ENCODE assay signal across 8 cellular contexts in the genomic region with DNA sequence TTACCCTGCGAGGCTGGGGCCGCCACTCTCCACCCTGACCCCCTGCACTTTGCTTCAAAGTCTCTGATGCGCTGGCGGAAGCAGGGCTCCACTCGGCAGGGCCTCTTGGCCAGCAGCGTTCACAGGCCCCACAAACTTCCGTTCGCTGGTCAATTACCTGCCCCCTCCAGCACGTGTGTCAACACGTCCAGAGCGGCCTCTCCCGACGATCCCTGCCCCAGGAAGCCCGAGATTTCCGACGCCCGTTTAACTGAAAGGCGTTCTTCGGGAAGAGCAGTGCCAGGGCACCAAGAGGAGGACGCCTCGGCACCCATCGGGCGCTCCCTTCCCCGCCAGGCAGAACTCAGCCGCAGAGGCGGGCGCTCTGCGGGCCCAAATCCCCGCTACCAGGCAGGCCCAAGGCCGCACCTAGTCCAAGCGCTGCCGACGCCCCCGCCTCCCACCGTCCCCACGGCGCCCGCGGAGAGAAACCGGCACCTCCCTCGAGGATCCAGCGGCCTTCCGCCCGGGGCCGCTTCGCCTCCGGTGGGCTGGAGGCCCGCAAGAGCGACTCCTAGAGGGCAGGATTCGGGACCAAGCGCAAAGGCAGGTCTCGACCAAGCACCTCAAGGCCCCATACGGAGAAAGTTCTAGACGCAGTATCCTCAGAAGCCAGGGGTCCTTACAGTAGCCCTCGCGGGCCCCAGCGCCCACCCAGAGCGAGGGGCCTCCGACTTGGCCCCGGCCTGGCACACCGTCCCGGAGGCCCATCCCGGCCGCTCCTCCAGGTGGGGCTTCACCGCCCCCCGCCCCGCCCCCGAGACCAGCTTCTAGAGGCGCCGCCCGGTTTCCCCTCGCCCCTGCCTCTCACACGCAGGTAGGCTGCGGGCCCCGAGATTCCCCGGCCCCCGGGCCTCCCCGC. TPM values are rescaled to one million over a fixed set of nuclear protein-coding genes. Genes with fewer than 3 reads are reported as not detected.
DNase-seq lines count a peak whose midpoint lies in the region; ATAC-seq and TF ChIP-seq lines count a peak whose summit lies in the region.

No MANE protein-coding gene starts in this region.

- DNase-seq in DMS153 treated with DMSO at 0.1 percent for 48 hours (lab: John Stamatoyannopoulos, UW; ENCODE audit: unreplicated experiment), result peak; percentile 23
- peak; percentile 17 for DNase-seq in HS-27A (ENCODE audit: low read depth)
- DNase-seq in SK-MEL-5 (ENCODE audit: low read depth, low spot score), result peak; percentile 47
- DNase-seq in astrocyte of the spinal cord (ENCODE audit: low read depth, low spot score), result peak; percentile 35
- peak; percentile 70 for DNase-seq in islet precursor cell
- DNase-seq in stimulated activated CD4-positive, alpha-beta T cell treated with anti-CD3 and anti-CD28 coated beads, Interleukin-4, amount 100 ng/mL, for 4 hours, result peak; percentile 36 to 63
- DNase-seq in Ammon's horn (ENCODE audit: low spot score), result no peak

- peak; percentile 50 for TF ChIP-seq CTCF in astrocyte of the spinal cord (IDR thresholded peaks at IDR 0.05; ENCODE audit: low read depth, low read length)

- ATAC-seq in GM21367 (IDR thresholded peaks at IDR 0.05; ENCODE audit: unreplicated experiment), result peak; percentile 16

- H3K4me3 ChIP-seq in astrocyte of the spinal cord (ENCODE audit: low read depth, low read length), result peak overlapping the region; percentile 62

- in situ Hi-C loops in SK-MEL-5 (cut with HindIII; ENCODE audit: low pct_unique_long_range_greater_than_20kb, low sequenced_read_pairs) (no loop called here), astrocyte of the spinal cord (cut with HindIII; ENCODE audit: low sequenced_read_pairs) (no loop called here)

RNA-seq across cellular contexts. Expression of a gene that starts 0.6 kb away (rescaled TPM):
- 363 and 424 TPM in 2 replicates for total RNA-seq in SK-MEL-5 (2014; rRNA removed; shearing (Covaris generic))
- polyA plus RNA-seq in SK-MEL-5 (2015; cell fraction: cytosol; rRNA removed), result 450 and 558 TPM in 2 replicates
- polyA plus RNA-seq in SK-MEL-5 (2015; cell fraction: nucleus; rRNA removed), result 74.9 and 94.8 TPM in 2 replicates

RNA-seq across cellular contexts. Expression of a gene that starts 1.1 kb away (rescaled TPM):
- total RNA-seq in SK-MEL-5 (2014; rRNA removed; shearing (Covaris generic)), result 39.1 and 43.5 TPM in 2 replicates
- 73.8 and 97.7 TPM in 2 replicates for polyA plus RNA-seq in SK-MEL-5 (2015; cell fraction: cytosol; rRNA removed)
- 58.5 and 78.2 TPM in 2 replicates for polyA plus RNA-seq in SK-MEL-5 (2015; cell fraction: nucleus; rRNA removed)

RNA-seq across cellular contexts. Expression of a gene that starts 35.9 kb away (rescaled TPM):
- total RNA-seq in SK-MEL-5 (2014; rRNA removed; shearing (Covaris generic)), result 44.7 and 48.1 TPM in 2 replicates
- polyA plus RNA-seq in SK-MEL-5 (2015; cell fraction: cytosol; rRNA removed), result 114 and 126 TPM in 2 replicates
- 179 and 194 TPM in 2 replicates for polyA plus RNA-seq in SK-MEL-5 (2015; cell fraction: nucleus; rRNA removed)

RNA-seq across cellular contexts. Expression of a gene that starts 40.4 kb away (rescaled TPM):
- total RNA-seq in SK-MEL-5 (2014; rRNA removed; shearing (Covaris generic)), result 2.7 and 4.8 TPM in 2 replicates
- 12.9 and 14.1 TPM in 2 replicates for polyA plus RNA-seq in SK-MEL-5 (2015; cell fraction: cytosol; rRNA removed)
- polyA plus RNA-seq in SK-MEL-5 (2015; cell fraction: nucleus; rRNA removed), result 49.6 and 56.0 TPM in 2 replicates

RNA-seq across cellular contexts. Expression of a gene that starts 50.0 kb away (rescaled TPM):
- total RNA-seq in SK-MEL-5 (2014; rRNA removed; shearing (Covaris generic)), result 0.64 and 0.87 TPM in 2 replicates
- 0.33 and 1.3 TPM in 2 replicates for polyA plus RNA-seq in SK-MEL-5 (2015; cell fraction: cytosol; rRNA removed)
- polyA plus RNA-seq in SK-MEL-5 (2015; cell fraction: nucleus; rRNA removed), result 10.3 and 10.4 TPM in 2 replicates
